8 cellular contexts compared by ENCODE assay signal in the genomic region with DNA sequence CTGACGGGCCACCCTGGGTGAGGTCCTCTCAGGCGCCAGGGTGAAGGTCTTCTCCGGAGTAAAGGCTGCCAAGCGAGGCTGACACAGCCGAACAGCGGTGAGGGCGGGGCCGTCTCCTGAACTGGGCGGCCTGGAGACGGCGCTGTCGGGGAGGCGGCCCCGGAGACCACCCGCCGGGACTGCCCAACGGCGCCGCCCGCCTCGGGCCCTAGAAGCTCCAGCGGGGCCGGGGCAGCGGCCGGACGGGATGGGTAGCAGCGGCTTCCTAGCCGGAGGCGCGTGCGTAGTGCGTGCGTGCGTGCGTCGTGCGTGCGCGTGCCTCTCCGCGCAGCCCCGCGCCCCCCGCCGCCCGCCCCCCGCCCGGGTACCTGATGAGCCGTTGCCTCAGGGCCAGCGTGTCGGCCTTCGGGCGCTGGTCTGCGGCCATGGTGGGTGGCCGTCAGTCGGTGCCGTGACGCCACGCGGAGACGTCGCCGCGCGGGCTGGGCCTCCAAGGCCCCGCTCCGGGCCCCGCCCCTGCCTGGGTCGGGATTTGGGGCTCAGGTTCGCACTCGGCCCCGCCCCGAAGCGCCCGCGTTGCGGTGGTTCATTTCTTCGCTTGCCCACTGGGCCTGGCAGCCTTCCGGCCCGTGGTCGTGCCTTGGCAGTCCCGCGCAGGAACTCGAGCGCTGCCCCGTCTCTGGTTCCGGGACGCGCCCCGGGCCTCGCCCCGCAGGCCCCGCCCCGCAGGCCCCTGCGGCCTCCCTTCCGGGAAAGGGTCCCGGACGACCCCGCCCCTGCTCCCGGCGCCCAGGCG. TPM values are rescaled to one million over a fixed set of nuclear protein-coding genes. Genes with fewer than 3 reads are reported as not detected.
DNase-seq lines count a peak whose midpoint lies in the region; ATAC-seq and TF ChIP-seq lines count a peak whose summit lies in the region.

A gene (minus strand): TSS at position 679 of the 796 bp plus-strand sequence. CDS start 252 bp downstream, at position 427.

- no peak for TF ChIP-seq CTCF in left lung (IDR thresholded peaks at IDR 0.05)

- no peaks in the 10 kb centered on the region for H3K9me3 ChIP-seq in left lung

- H3K4me3 ChIP-seq in left lung: peak within 1 kb of the TSS; percentile 64 to 91

- H3K27ac ChIP-seq in left lung: peak within 1 kb of the TSS; percentile 99

- intact Hi-C loops in left lung (cut with DNase I): no loop called here

- peaks cover 0 to 41% of the 10 kb centered on the region in 2 donors for H3K36me3 ChIP-seq in left lung

- H3K4me1 ChIP-seq in left lung: peaks cover 33 to 88% of the 10 kb centered on the region in 2 donors

- H3K27me3 ChIP-seq in left lung: no peaks in the 10 kb centered on the region

- DNase-seq in SKM-1 treated with dmso at 0.1 percent for 144 hours (lab: John Stamatoyannopoulos, UW; ENCODE audit: unreplicated experiment): peak; percentile 48
- no peak for DNase-seq in SKM-1 (lab: John Stamatoyannopoulos, UW; ENCODE audit: unreplicated experiment)
- peak; percentile 45 for DNase-seq in NCI-H2171 treated with DMSO at 0.1 percent for 48 hours (lab: John Stamatoyannopoulos, UW)
- DNase-seq in activated CD4-positive, alpha-beta T cell treated with anti-CD3 and anti-CD28 coated beads for 48 hours: peak; percentile 83
- peak; percentile 35 for DNase-seq in dedifferentiated amniotic fluid mesenchymal stem cell (ENCODE audit: extremely low spot score)
- peak; percentile 74 to 95 for DNase-seq in left lung
- peak; percentile 75 to 77 for DNase-seq in stimulated activated CD4-positive, alpha-beta T cell treated with anti-CD3 and anti-CD28 coated beads, Interleukin-2, amount 100 ng/mL, for 24 hours

- peak; percentile 72 for ATAC-seq in HG02798 (IDR thresholded peaks at IDR 0.05; ENCODE audit: poor library complexity, unreplicated experiment)
- peak; percentile 79 for ATAC-seq in left lung

RNA-seq across cellular contexts. Expression of the gene that starts here (rescaled TPM):
- total RNA-seq in left lung: 10 to 100 TPM; 71.9 to 87.9 TPM
